Comparison of ENCODE assay signal across 2 cellular contexts in genomic region chr6:26389349-26389799, GRCh38.
TF ChIP-seq lines count a peak whose summit lies in the region.

No MANE protein-coding gene starts in this region.

TF ChIP-seq in HepG2, 621 proteins besides CTCF, POLR2A, EP300 and RAD21:
- TF ChIP-seq ZNF563 (CRISPR knock-in tag; IDR thresholded peaks at IDR 0.05), result no peak
- no peak for TF ChIP-seq STAT5B (CRISPR knock-in tag; IDR thresholded peaks at IDR 0.05)
- TF ChIP-seq SCMH1 (CRISPR knock-in tag; IDR thresholded peaks at IDR 0.05; ENCODE audit: borderline replicate concordance), result no peak
- TF ChIP-seq HIVEP1 (CRISPR knock-in tag; IDR thresholded peaks at IDR 0.05), result no peak
- TF ChIP-seq SKI (IDR thresholded peaks at IDR 0.05; ENCODE audit: partially characterized antibody), result no peak
- no peak for TF ChIP-seq ZNF441 (CRISPR knock-in tag; IDR thresholded peaks at IDR 0.05; ENCODE audit: borderline replicate concordance)
- no peak for TF ChIP-seq ZNF800 (CRISPR knock-in tag; IDR thresholded peaks at IDR 0.05)
- peak; percentile 94 to 96 for TF ChIP-seq MAFK (conservative IDR thresholded peaks at IDR 0.05 in 1 of 2, IDR thresholded peaks at IDR 0.05 in 1 of 2; ENCODE audit: low read length in 2 of 2)
- TF ChIP-seq MAFF (IDR thresholded peaks at IDR 0.05; ENCODE audit: low read depth, low read length), result peak; percentile 94
- peak; percentile 55 for TF ChIP-seq CEBPG (CRISPR knock-in tag; IDR thresholded peaks at IDR 0.05)
- TF ChIP-seq TOPORS (CRISPR knock-in tag; IDR thresholded peaks at IDR 0.05), result no peak
- TF ChIP-seq ZNF607 (CRISPR knock-in tag; IDR thresholded peaks at IDR 0.05; ENCODE audit: borderline replicate concordance), result no peak
- no peak for TF ChIP-seq KLF6 (CRISPR knock-in tag; IDR thresholded peaks at IDR 0.05)

TF ChIP-seq in H1, 55 proteins besides CTCF, POLR2A, EP300 and RAD21:
- no peak for TF ChIP-seq ASH2L (IDR thresholded peaks at IDR 0.05; ENCODE audit: low read length)
- TF ChIP-seq MAFK (IDR thresholded peaks at IDR 0.05; ENCODE audit: low read depth, low read length), result peak; percentile 10; the same call in 1 of the 2 replicates
- no peak for TF ChIP-seq TBP (IDR thresholded peaks at IDR 0.05; ENCODE audit: low read depth, low read length)
- no peak for TF ChIP-seq EZH2 (IDR thresholded peaks at IDR 0.05; ENCODE audit: low read depth, low read length, severe bottlenecking)
TF ChIP-seq in H1: peak in this region for 1.
